Comparison of ENCODE assay signal across 1 cellular context in the genomic region with DNA sequence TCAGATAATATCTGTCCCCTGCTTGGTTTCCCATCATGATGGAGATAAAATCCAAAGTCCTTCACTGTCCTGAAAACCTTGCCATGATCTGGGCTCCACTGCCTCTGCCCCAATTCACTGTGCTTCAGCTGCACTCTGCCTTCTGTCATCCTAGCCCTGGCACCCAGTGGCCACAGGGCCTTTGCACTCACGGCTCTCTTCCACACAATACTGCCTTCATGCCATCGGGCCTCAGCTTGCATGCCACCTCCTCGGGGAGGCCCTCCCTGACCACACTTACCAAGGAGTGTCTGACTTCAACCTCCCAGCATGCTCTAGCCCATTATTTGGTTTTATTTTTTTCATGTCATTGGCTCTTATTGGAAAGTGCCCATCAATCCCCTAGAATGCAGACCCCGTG.
TF ChIP-seq lines count a peak whose summit lies in the region.

No MANE protein-coding gene starts in this region.

TF ChIP-seq in HEK293, 187 proteins besides CTCF, POLR2A, EP300 and RAD21:
- TF ChIP-seq, protein P1, sequence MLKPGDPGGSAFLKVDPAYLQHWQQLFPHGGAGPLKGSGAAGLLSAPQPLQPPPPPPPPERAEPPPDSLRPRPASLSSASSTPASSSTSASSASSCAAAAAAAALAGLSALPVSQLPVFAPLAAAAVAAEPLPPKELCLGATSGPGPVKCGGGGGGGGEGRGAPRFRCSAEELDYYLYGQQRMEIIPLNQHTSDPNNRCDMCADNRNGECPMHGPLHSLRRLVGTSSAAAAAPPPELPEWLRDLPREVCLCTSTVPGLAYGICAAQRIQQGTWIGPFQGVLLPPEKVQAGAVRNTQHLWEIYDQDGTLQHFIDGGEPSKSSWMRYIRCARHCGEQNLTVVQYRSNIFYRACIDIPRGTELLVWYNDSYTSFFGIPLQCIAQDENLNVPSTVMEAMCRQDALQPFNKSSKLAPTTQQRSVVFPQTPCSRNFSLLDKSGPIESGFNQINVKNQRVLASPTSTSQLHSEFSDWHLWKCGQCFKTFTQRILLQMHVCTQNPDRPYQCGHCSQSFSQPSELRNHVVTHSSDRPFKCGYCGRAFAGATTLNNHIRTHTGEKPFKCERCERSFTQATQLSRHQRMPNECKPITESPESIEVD (tag by site-specific recombination; IDR thresholded peaks at IDR 0.05) = no peak
- TF ChIP-seq, protein P2, sequence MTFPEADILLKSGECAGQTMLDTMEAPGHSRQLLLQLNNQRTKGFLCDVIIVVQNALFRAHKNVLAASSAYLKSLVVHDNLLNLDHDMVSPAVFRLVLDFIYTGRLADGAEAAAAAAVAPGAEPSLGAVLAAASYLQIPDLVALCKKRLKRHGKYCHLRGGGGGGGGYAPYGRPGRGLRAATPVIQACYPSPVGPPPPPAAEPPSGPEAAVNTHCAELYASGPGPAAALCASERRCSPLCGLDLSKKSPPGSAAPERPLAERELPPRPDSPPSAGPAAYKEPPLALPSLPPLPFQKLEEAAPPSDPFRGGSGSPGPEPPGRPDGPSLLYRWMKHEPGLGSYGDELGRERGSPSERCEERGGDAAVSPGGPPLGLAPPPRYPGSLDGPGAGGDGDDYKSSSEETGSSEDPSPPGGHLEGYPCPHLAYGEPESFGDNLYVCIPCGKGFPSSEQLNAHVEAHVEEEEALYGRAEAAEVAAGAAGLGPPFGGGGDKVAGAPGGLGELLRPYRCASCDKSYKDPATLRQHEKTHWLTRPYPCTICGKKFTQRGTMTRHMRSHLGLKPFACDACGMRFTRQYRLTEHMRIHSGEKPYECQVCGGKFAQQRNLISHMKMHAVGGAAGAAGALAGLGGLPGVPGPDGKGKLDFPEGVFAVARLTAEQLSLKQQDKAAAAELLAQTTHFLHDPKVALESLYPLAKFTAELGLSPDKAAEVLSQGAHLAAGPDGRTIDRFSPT (tag by site-specific recombination; IDR thresholded peaks at IDR 0.05) = no peak
- TF ChIP-seq ZNF623 (tag by site-specific recombination; IDR thresholded peaks at IDR 0.05) = peak; percentile 89
- TF ChIP-seq ZNF341 (tag by site-specific recombination; IDR thresholded peaks at IDR 0.05; ENCODE audit: low read depth) = no peak
- no peak for TF ChIP-seq ZNF624 (tag by site-specific recombination; IDR thresholded peaks at IDR 0.05)
- TF ChIP-seq ZNF585B (tag by site-specific recombination; IDR thresholded peaks at IDR 0.05) = no peak
- TF ChIP-seq ZNF837 (tag by site-specific recombination; IDR thresholded peaks at IDR 0.05) = no peak
